20 cellular contexts compared by ENCODE assay signal in the genomic region with DNA sequence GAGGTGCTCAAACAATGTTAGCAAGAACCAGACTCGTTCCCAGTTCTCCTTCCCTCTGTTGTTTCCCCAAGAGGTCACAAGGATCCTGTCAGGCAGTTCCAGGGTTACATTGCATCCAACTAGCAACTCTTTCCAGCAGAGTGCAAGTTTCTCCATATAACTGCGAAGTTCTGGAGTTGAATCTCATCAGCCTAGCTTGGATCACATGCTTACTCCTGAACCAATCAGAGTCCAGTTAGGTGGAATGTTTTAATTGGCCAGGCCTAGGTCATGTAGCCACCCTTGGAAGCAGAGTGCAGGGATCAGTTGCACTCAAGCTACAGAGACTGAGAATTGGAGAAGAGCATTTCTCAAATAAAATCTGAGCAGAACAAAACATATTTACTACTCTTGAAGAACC. TPM values are rescaled to one million over a fixed set of nuclear protein-coding genes. Genes with fewer than 3 reads are reported as not detected.
A peak's percentile ranks its signal among the peaks of the same experiment; 100 is the strongest.
DNase-seq lines count a peak whose midpoint lies in the region; ATAC-seq, FAIRE-seq and TF ChIP-seq lines count a peak whose summit lies in the region.
"Had no signal": no experiment of that assay in that cellular context is flagged by ENCODE, and none has a peak within 500 bp of the region (broad histone marks: within the 10 kb centered on the region; RNA-seq: fewer than 3 reads in every experiment).

No MANE protein-coding gene starts in this region.

- H3K36me3 Mint-ChIP-seq in GM23338 (ENCODE audit: low read depth) = no peaks in the 10 kb centered on the region
- H3K36me3 Mint-ChIP-seq: CD14-positive monocyte, IgD-negative memory B cell had no signal

- H2AFZ ChIP-seq in GM23338 = peak overlapping the region; percentile 8; the same call in 1 of the 2 replicates
- H2AFZ ChIP-seq in K562 (ENCODE audit: low read depth, low read length) = peak overlapping the region; percentile 88

- no peaks in the 10 kb centered on the region for H3K79me2 ChIP-seq in GM23338 (replicated peaks; ENCODE audit: insufficient read depth)
- no peaks in the 10 kb centered on the region for H3K79me2 ChIP-seq in K562 (ENCODE audit: control insufficient read depth, insufficient read depth, low read length)

- H3K4me1 Mint-ChIP-seq in GM23338 = peaks cover 7% of the 10 kb centered on the region
- H3K4me1 Mint-ChIP-seq: CD14-positive monocyte, IgD-negative memory B cell had no signal

- CTCF ChIA-PET in K562 (lab: Yijun Ruan, JAX; ENCODE audit: low intra/inter-chr PET ratio) = no interaction called here

- H4K20me1 ChIP-seq in GM23338 (replicated peaks; ENCODE audit: insufficient read depth) (no peaks in the 10 kb centered on the region), K562 (replicated peaks; ENCODE audit: control insufficient read depth, insufficient read depth, low read length) (no peaks in the 10 kb centered on the region)

- peak; percentile 74 for FAIRE-seq in K562 (lab: Jason Lieb, UNC)
- FAIRE-seq: A549, GM19239 had no signal

- 0 out of 2 replicates have a peak, but pooled peaks cover 3% of the 10 kb centered on the region for H3K9me2 ChIP-seq in GM23338 (ENCODE audit: insufficient read depth)

- 17% methylated on average over 2 of the region's 2 CpGs for WGBS in K562 (ENCODE audit: insufficient coverage, low coverage, missing lambda C conversion rate)

- H3K4me2 ChIP-seq in GM23338 (no peak overlapping the region), K562 (ENCODE audit: insufficient read depth, low read length) (no peak overlapping the region)
- H3K4me2 ChIP-seq: A549 had no signal

- POLR2A ChIA-PET in K562 (lab: Yijun Ruan, JAX) = interaction anchor here (0.7 to 2.0 kb wide), 8 partner anchors 8 to 17 kb away, joined by 3 to 8 read pairs (median 3); a partner anchor contains a TSS

- TF ChIP-seq RAD21 in K562 (CRISPR knock-in tag; conservative IDR thresholded peaks at IDR 0.05 in 1 of 2, IDR thresholded peaks at IDR 0.05 in 1 of 2) = no peak

- no peaks in the 10 kb centered on the region for H3K36me3 ChIP-seq in GM23338 (ENCODE audit: insufficient read depth)
- no peaks in the 10 kb centered on the region for H3K36me3 ChIP-seq in K562 (ENCODE audit: control insufficient read depth, insufficient read depth, low read length)

- H3K9me1 ChIP-seq in K562 (ENCODE audit: control insufficient read depth, insufficient read depth, low read length) = no peaks in the 10 kb centered on the region

- H3K4me3 ChIP-seq in GM23338 (no peak overlapping the region), K562 (no peak overlapping the region)
- H3K4me3 ChIP-seq: A549 had no signal

- no peaks in the 10 kb centered on the region for H3K9me3 ChIP-seq in K562 (replicated peaks; ENCODE audit: control insufficient read depth, insufficient read depth, low read depth, low read length)
- H3K9me3 ChIP-seq: A549 had no signal

- no peak overlapping the region for H3K27ac Mint-ChIP-seq in GM23338
- H3K27ac Mint-ChIP-seq: H9, IgD-negative memory B cell had no signal

- no TSS peak for BruUV-seq in K562 (replicated peaks; lab: Mats Ljungman, UMichigan)

- intact Hi-C loops in K562 (cut with micrococcal nuclease) = no loop called here

- no peaks in the 10 kb centered on the region for H3K9me3 Mint-ChIP-seq in GM23338
- H3K9me3 Mint-ChIP-seq: H9 had no signal

- in situ Hi-C loops in K562 (cut with MboI) = no loop called here

- DNase-seq in GM23338 (ENCODE audit: low spot score) (no peak), NAMALWA (ENCODE audit: low spot score) (peak; percentile 15), K562 (ENCODE audit: extremely low read depth in 1 of 4, low spot score in 3 of 4) (peak in 2 of 4 experiments; percentile 54 to 70), C1 segment of cervical spinal cord (lab: John Stamatoyannopoulos, UW) (no peak)
- DNase-seq in activated effector memory CD4-positive, alpha-beta T cell treated with Interleukin-2 at 50 U/mL for 16 hours = no peak
- DNase-seq: DMS153, H9, NCI-H1048, NCI-H1436 treated with DMSO at 0.1 percent for 48 hours, NCI-H2029 treated with DMSO at 0.1 percent for 48 hours, NCI-H748 treated with DMSO at 0.1 percent for 48 hours had no signal

- TF ChIP-seq EP300 in K562 (IDR thresholded peaks at IDR 0.05; ENCODE audit: low read length) = no peak

- H3K4me1 ChIP-seq in GM23338 (ENCODE audit: insufficient read depth) = no peaks in the 10 kb centered on the region; the same call in none of the 2 replicates
- H3K4me1 ChIP-seq in K562 (replicated peaks in 1 of 2; ENCODE audit: control insufficient read depth in 2 of 2, insufficient read depth in 2 of 2, low read length in 2 of 2) = peaks cover 0 to 9% of the 10 kb centered on the region in 2 experiments; a peak in 3 of 5 replicates
- H3K4me1 ChIP-seq: A549 had no signal

- H3K27me3 ChIP-seq in GM23338 (ENCODE audit: insufficient read depth) = no peaks in the 10 kb centered on the region
- H3K27me3 ChIP-seq in K562 (ENCODE audit: control insufficient read depth in 2 of 2, insufficient read depth in 2 of 2, low read length in 2 of 2) = no peaks in the 10 kb centered on the region

- H3K4me3 Mint-ChIP-seq in GM23338 = no peak overlapping the region
- H3K4me3 Mint-ChIP-seq: CD14-positive monocyte, IgD-negative memory B cell had no signal

- H3K27me3 Mint-ChIP-seq in GM23338 (ENCODE audit: insufficient read depth, low read depth, poor library complexity) = peaks cover 6% of the 10 kb centered on the region
- H3K27me3 Mint-ChIP-seq: IgD-negative memory B cell had no signal

- H3K9ac ChIP-seq in K562 (ENCODE audit: insufficient read depth in 1 of 2, low read depth in 2 of 2, low read length in 2 of 2) = no peak overlapping the region

- TF ChIP-seq CTCF in GM23338 (conservative IDR thresholded peaks at IDR 0.05; ENCODE audit: low read depth in 2 of 2) = no peak
- no peak for TF ChIP-seq CTCF in K562 (IDR thresholded peaks at IDR 0.05 in 2 of 3, conservative IDR thresholded peaks at IDR 0.05 in 1 of 3; ENCODE audit: insufficient read depth in 2 of 3, low read depth in 1 of 3, low read length in 3 of 3)

- ATAC-seq in GM23338 (no peak; the same call in 1 of the 3 replicates), K562 (peak; percentile 94), GM19395 (IDR thresholded peaks at IDR 0.05; ENCODE audit: unreplicated experiment) (no peak)

- H3K27ac ChIP-seq in GM23338 (ENCODE audit: low read depth) (no peak overlapping the region), K562 (ENCODE audit: extremely low read depth, low read depth, low read length) (no peak overlapping the region; the same call in 2 of the 3 replicates)
- H3K27ac ChIP-seq: A549 had no signal

- no peak for TF ChIP-seq POLR2A in K562 (conservative IDR thresholded peaks at IDR 0.05)

- no peaks in the 10 kb centered on the region for H3F3A ChIP-seq in GM23338 (replicated peaks; ENCODE audit: low read depth)

RNA-seq across cellular contexts. Expression of a gene that starts 15.9 kb away (rescaled TPM):
- 8.0 and 8.6 TPM in 2 replicates for total RNA-seq in GM23338 (2014; rRNA removed; shearing (Covaris generic))
- polyA plus RNA-seq in GM23338 (2016; fragmentation: Nextera tagmentation; extraction: Ambion mirVana) = 7.3 and 7.5 TPM in 2 replicates
- 4.0 and 7.6 TPM in 2 replicates for total RNA-seq in K562 (2011; cell fraction: chromatin; rRNA removed; ENCODE audit: low replicate concordance)
- total RNA-seq in K562 (2011; cell fraction: nucleolus; rRNA removed) = 2.3 and 3.6 TPM in 2 replicates
- total RNA-seq in K562 (2011; cell fraction: nucleoplasm; rRNA removed) = 6.5 and 7.6 TPM in 2 replicates
- total RNA-seq in K562 (2014; rRNA removed) = 3.3 and 4.3 TPM in 2 replicates
- total RNA-seq in K562 (2014; rRNA removed; fragmentation: Illumina TruSeq; extraction: Trizol) = 5.7 and 6.0 TPM in 2 replicates
- 6.7 and 7.7 TPM in 2 replicates for total RNA-seq in K562 (2015; rRNA removed; fragmentation: Illumina TruSeq; extraction: Trizol)
- 6.1 and 6.2 TPM in 2 replicates for total RNA-seq in K562 (2021)
- 5.4 and 5.5 TPM in 2 replicates for polyA plus RNA-seq in K562 (2011; rRNA removed)
- polyA plus RNA-seq in K562 (2011; cell fraction: cytosol; rRNA removed) = 1.8 and 3.9 TPM in 2 replicates
- 2.7 and 4.7 TPM in 2 replicates for polyA plus RNA-seq in K562 (2011; cell fraction: nucleus; rRNA removed)
- 2.0 and 3.8 TPM in 2 replicates for polyA plus RNA-seq in K562 (2012)
- polyA plus RNA-seq in K562 (2014; fragmentation: Illumina TruSeq; extraction: Trizol) = 4.0 and 4.6 TPM in 2 replicates
- 1 to 10 TPM; 1.4 to 2.2 TPM for polyA plus RNA-seq in K562 (2014; fragmentation: Nextera tagmentation; extraction: Ambion mirVana)
- 2.7 and 3.1 TPM in 2 replicates for polyA plus RNA-seq in K562 (2014; rRNA removed)
- 8.1 and 13.0 TPM in 2 replicates for polyA minus RNA-seq in K562 (2011; rRNA and poly(A)+ RNA removed)
- 3.2 and 3.5 TPM in 2 replicates for polyA minus RNA-seq in K562 (2011; cell fraction: cytosol; rRNA and poly(A)+ RNA removed)
- 1.6 and 4.8 TPM in 2 replicates for polyA minus RNA-seq in K562 (2011; cell fraction: nucleus; rRNA and poly(A)+ RNA removed)

RNA-seq across cellular contexts. Expression of a gene that starts 26.6 kb away (rescaled TPM):
- total RNA-seq in GM23338 (2014; rRNA removed; shearing (Covaris generic)) = not detected in 2 replicates
- polyA plus RNA-seq in GM23338 (2016; fragmentation: Nextera tagmentation; extraction: Ambion mirVana) = not detected in 2 replicates
- total RNA-seq in K562 (2011; cell fraction: chromatin; rRNA removed; ENCODE audit: low replicate concordance) = not detected in 2 replicates
- 0.53 TPM in 1 of 2 replicates, not detected in the other for total RNA-seq in K562 (2011; cell fraction: nucleolus; rRNA removed)
- not detected in 2 replicates for total RNA-seq in K562 (2011; cell fraction: nucleoplasm; rRNA removed)
- total RNA-seq in K562 (2014; rRNA removed) = not detected in 2 replicates
- not detected in 2 replicates for total RNA-seq in K562 (2014; rRNA removed; fragmentation: Illumina TruSeq; extraction: Trizol)
- total RNA-seq in K562 (2015; rRNA removed; fragmentation: Illumina TruSeq; extraction: Trizol) = not detected in 2 replicates
- 0.38 and 0.58 TPM in 2 replicates for total RNA-seq in K562 (2021)
- polyA plus RNA-seq in K562 (2011; rRNA removed) = not detected in 2 replicates
- not detected in 2 replicates for polyA plus RNA-seq in K562 (2011; cell fraction: cytosol; rRNA removed)
- 0.20 TPM in 1 of 2 replicates, not detected in the other for polyA plus RNA-seq in K562 (2011; cell fraction: nucleus; rRNA removed)
- polyA plus RNA-seq in K562 (2012) = 0.07 and 0.22 TPM in 2 replicates
- not detected in 2 replicates for polyA plus RNA-seq in K562 (2014; fragmentation: Illumina TruSeq; extraction: Trizol)
- not detected for polyA plus RNA-seq in K562 (2014; fragmentation: Nextera tagmentation; extraction: Ambion mirVana)
- not detected in 2 replicates for polyA plus RNA-seq in K562 (2014; rRNA removed)
- not detected in 2 replicates for polyA minus RNA-seq in K562 (2011; rRNA and poly(A)+ RNA removed)
- polyA minus RNA-seq in K562 (2011; cell fraction: cytosol; rRNA and poly(A)+ RNA removed) = not detected in 2 replicates
- not detected in 2 replicates for polyA minus RNA-seq in K562 (2011; cell fraction: nucleus; rRNA and poly(A)+ RNA removed)
- total RNA-seq: H9, SK-MEL-5 had no signal
- polyA plus RNA-seq: CD14-positive monocyte, IgD-negative memory B cell had no signal

RNA-seq across cellular contexts. Expression of a gene that starts 28.0 kb away (rescaled TPM):
- total RNA-seq in GM23338 (2014; rRNA removed; shearing (Covaris generic)) = not detected in 2 replicates
- polyA plus RNA-seq in GM23338 (2016; fragmentation: Nextera tagmentation; extraction: Ambion mirVana) (not detected in 2 replicates), K562 (2011; rRNA removed) (not detected in 2 replicates), K562 (2014; fragmentation: Illumina TruSeq; extraction: Trizol) (not detected in 2 replicates), K562 (2014; fragmentation: Nextera tagmentation; extraction: Ambion mirVana) (not detected), K562 (2014; rRNA removed) (not detected in 2 replicates)
- total RNA-seq in K562 (2011; cell fraction: chromatin; rRNA removed; ENCODE audit: low replicate concordance) = not detected in 2 replicates
- total RNA-seq in K562 (2011; cell fraction: nucleolus; rRNA removed) = not detected in 2 replicates
- not detected in 2 replicates for total RNA-seq in K562 (2011; cell fraction: nucleoplasm; rRNA removed)
- total RNA-seq in K562 (2014; rRNA removed) (not detected in 2 replicates), K562 (2014; rRNA removed; fragmentation: Illumina TruSeq; extraction: Trizol) (not detected in 2 replicates), K562 (2015; rRNA removed; fragmentation: Illumina TruSeq; extraction: Trizol) (not detected in 2 replicates), K562 (2021) (not detected in 2 replicates)
- polyA plus RNA-seq in K562 (2011; cell fraction: cytosol; rRNA removed) = not detected in 2 replicates
- polyA plus RNA-seq in K562 (2011; cell fraction: nucleus; rRNA removed) = not detected in 2 replicates
- not detected in 2 replicates for polyA plus RNA-seq in K562 (2012)
- not detected in 2 replicates for polyA minus RNA-seq in K562 (2011; rRNA and poly(A)+ RNA removed)
- polyA minus RNA-seq in K562 (2011; cell fraction: cytosol; rRNA and poly(A)+ RNA removed) = not detected in 2 replicates
- polyA minus RNA-seq in K562 (2011; cell fraction: nucleus; rRNA and poly(A)+ RNA removed) = not detected in 2 replicates
- total RNA-seq: H9, HT1080, M059J, NCI-H460, SK-MEL-5 had no signal
- polyA plus RNA-seq: A549, CD14-positive monocyte, IgD-negative memory B cell had no signal

RNA-seq across cellular contexts. Expression of a gene that starts 49.9 kb away (rescaled TPM):
- total RNA-seq in GM23338 (2014; rRNA removed; shearing (Covaris generic)) = 32.1 and 33.2 TPM in 2 replicates
- polyA plus RNA-seq in GM23338 (2016; fragmentation: Nextera tagmentation; extraction: Ambion mirVana) (23.0 and 24.3 TPM in 2 replicates), K562 (2011; rRNA removed) (42.7 and 50.7 TPM in 2 replicates), K562 (2014; fragmentation: Illumina TruSeq; extraction: Trizol) (45.6 and 47.8 TPM in 2 replicates), K562 (2014; fragmentation: Nextera tagmentation; extraction: Ambion mirVana) (10 to 100 TPM; 14.1 to 27.9 TPM), K562 (2014; rRNA removed) (37.8 and 43.5 TPM in 2 replicates)
- 86.0 and 173 TPM in 2 replicates for total RNA-seq in K562 (2011; cell fraction: chromatin; rRNA removed; ENCODE audit: low replicate concordance)
- 132 and 135 TPM in 2 replicates for total RNA-seq in K562 (2011; cell fraction: nucleolus; rRNA removed)
- 113 and 115 TPM in 2 replicates for total RNA-seq in K562 (2011; cell fraction: nucleoplasm; rRNA removed)
- total RNA-seq in K562 (2014; rRNA removed) (36.4 and 44.0 TPM in 2 replicates), K562 (2014; rRNA removed; fragmentation: Illumina TruSeq; extraction: Trizol) (30.3 and 33.8 TPM in 2 replicates), K562 (2015; rRNA removed; fragmentation: Illumina TruSeq; extraction: Trizol) (43.4 and 48.4 TPM in 2 replicates), K562 (2021) (57.9 and 58.9 TPM in 2 replicates)
- polyA plus RNA-seq in K562 (2011; cell fraction: cytosol; rRNA removed) = 44.5 and 48.5 TPM in 2 replicates
- polyA plus RNA-seq in K562 (2011; cell fraction: nucleus; rRNA removed) = 131 and 161 TPM in 2 replicates
- 41.3 and 59.8 TPM in 2 replicates for polyA plus RNA-seq in K562 (2012)
- 24.4 and 30.9 TPM in 2 replicates for polyA minus RNA-seq in K562 (2011; rRNA and poly(A)+ RNA removed)
- polyA minus RNA-seq in K562 (2011; cell fraction: cytosol; rRNA and poly(A)+ RNA removed) = 21.5 and 24.7 TPM in 2 replicates
- 25.7 and 38.8 TPM in 2 replicates for polyA minus RNA-seq in K562 (2011; cell fraction: nucleus; rRNA and poly(A)+ RNA removed)

RNA-seq across cellular contexts. Expression of a gene that starts 54.8 kb away (rescaled TPM):
- total RNA-seq in GM23338 (2014; rRNA removed; shearing (Covaris generic)) = 3.5 and 5.0 TPM in 2 replicates
- polyA plus RNA-seq in GM23338 (2016; fragmentation: Nextera tagmentation; extraction: Ambion mirVana) (1.3 and 1.8 TPM in 2 replicates), K562 (2011; rRNA removed) (0.76 and 1.1 TPM in 2 replicates), K562 (2014; fragmentation: Illumina TruSeq; extraction: Trizol) (0.45 and 0.54 TPM in 2 replicates), K562 (2014; fragmentation: Nextera tagmentation; extraction: Ambion mirVana) (under 1 TPM in 1 of 2 experiments, not detected in 1; 0.07 TPM), K562 (2014; rRNA removed) (0.50 and 1.2 TPM in 2 replicates)
- 1.6 and 3.1 TPM in 2 replicates for total RNA-seq in K562 (2011; cell fraction: chromatin; rRNA removed; ENCODE audit: low replicate concordance)
- 2.5 and 3.2 TPM in 2 replicates for total RNA-seq in K562 (2011; cell fraction: nucleolus; rRNA removed)
- total RNA-seq in K562 (2011; cell fraction: nucleoplasm; rRNA removed) = 2.6 and 3.4 TPM in 2 replicates
- total RNA-seq in K562 (2014; rRNA removed) (0.86 and 1.00 TPM in 2 replicates), K562 (2014; rRNA removed; fragmentation: Illumina TruSeq; extraction: Trizol) (0.40 and 0.54 TPM in 2 replicates), K562 (2015; rRNA removed; fragmentation: Illumina TruSeq; extraction: Trizol) (0.18 and 0.34 TPM in 2 replicates), K562 (2021) (0.60 and 0.72 TPM in 2 replicates)
- 0.49 and 1.4 TPM in 2 replicates for polyA plus RNA-seq in K562 (2011; cell fraction: cytosol; rRNA removed)
- 0.97 and 1.6 TPM in 2 replicates for polyA plus RNA-seq in K562 (2011; cell fraction: nucleus; rRNA removed)
- 0.35 TPM in 2 replicates for polyA plus RNA-seq in K562 (2012)
- 0.54 and 0.81 TPM in 2 replicates for polyA minus RNA-seq in K562 (2011; rRNA and poly(A)+ RNA removed)
- polyA minus RNA-seq in K562 (2011; cell fraction: cytosol; rRNA and poly(A)+ RNA removed) = 0.86 TPM in 1 of 2 replicates, not detected in the other
- polyA minus RNA-seq in K562 (2011; cell fraction: nucleus; rRNA and poly(A)+ RNA removed) = 0.33 and 0.67 TPM in 2 replicates
- total RNA-seq: NCI-H460 had no signal
- polyA plus RNA-seq: A549, CD14-positive monocyte, IgD-negative memory B cell had no signal
